Comparison of ENCODE assay signal across 8 cellular contexts in the genomic region with DNA sequence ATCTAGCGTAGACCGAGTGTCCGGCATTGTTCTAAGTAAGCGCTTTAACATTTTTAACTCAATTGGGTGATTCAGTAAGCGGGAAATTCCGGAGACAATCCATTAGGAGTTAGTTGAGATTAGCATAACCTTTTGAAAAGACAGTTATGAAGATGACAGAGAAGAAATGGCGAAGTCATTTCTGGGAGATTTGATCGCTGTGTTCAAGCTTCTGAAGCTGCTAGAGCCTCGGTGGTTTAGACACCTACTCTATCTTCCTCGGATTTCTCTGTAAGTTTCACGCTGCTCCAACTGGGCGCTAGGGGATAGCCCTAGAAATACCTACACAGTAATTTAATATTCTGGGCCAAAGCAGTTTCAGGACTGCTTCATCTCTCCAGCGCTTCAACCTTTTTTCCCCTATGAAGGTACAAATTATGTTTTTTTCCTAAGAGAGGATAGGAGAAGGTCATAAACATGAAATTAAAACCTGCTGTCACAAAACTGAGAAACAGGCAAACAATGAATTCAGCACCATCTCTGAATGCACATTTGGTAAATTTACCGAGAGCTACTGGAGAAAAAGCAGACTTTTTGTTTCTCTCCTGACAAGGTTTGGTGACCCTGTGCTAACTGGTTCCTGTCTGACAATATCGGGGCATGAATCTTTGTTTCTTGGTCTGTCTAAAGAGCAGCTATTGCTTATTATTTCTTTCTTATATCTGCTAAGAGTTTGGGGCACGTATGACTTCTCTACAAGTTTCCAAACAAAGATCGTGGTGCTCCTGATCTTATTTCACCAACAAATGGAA. TPM values are rescaled to one million over a fixed set of nuclear protein-coding genes. Genes with fewer than 3 reads are reported as not detected.
DNase-seq lines count a peak whose midpoint lies in the region; FAIRE-seq and TF ChIP-seq lines count a peak whose summit lies in the region.

No MANE protein-coding gene starts in this region.

- H3K36me3 ChIP-seq in BJ (ENCODE audit: control insufficient read depth, insufficient read depth, low read length), result no peaks in the 10 kb centered on the region
- H3K36me3 ChIP-seq in H7 (replicated peaks; ENCODE audit: control insufficient read depth, insufficient read depth, low read length), result no peaks in the 10 kb centered on the region
- H3K36me3 ChIP-seq in keratinocyte (ENCODE audit: control insufficient read depth in 2 of 2, extremely low read depth in 1 of 2, insufficient read depth in 2 of 2, low read length in 2 of 2), result no peaks in the 10 kb centered on the region

- dilution Hi-C loops in keratinocyte (cut with MboI; ENCODE audit: extremely low pct_ligation_motif_present, low sequenced_read_pairs), result no loop called here

- POLR2A ChIA-PET in BJ (lab: Charles Lee), result no interaction called here
- POLR2A ChIA-PET in MCF 10A (lab: Yijun Ruan, JAX), result interaction anchor here (0.6 to 7.1 kb wide), 13 partner anchors 21 to 1852 kb away, joined by 3 to 121 read pairs (median 5); partner anchors contain the start of gene TRIM27

- H3K27ac ChIP-seq in keratinocyte (ENCODE audit: control insufficient read depth, insufficient read depth, low read length), result peak overlapping the region; percentile 69

- intact Hi-C loops in MCF 10A (cut with micrococcal nuclease), result loop anchor here (1.0 to 5.0 kb wide), 4 partner anchors 41 to 170 kb away; no protein-coding TSS in a partner anchor

- H3K4me2 ChIP-seq in keratinocyte (ENCODE audit: control insufficient read depth, extremely low read depth, insufficient read depth, low read depth, low read length), result peak overlapping the region; percentile 55

- no peaks in the 10 kb centered on the region for H3K9me1 ChIP-seq in keratinocyte (ENCODE audit: control insufficient read depth, extremely low read depth, insufficient read depth, low read length)

- H3K27me3 ChIP-seq in BJ (ENCODE audit: control insufficient read depth, insufficient read depth, low read length) (no peaks in the 10 kb centered on the region), H7 (ENCODE audit: control insufficient read depth, insufficient read depth, low read length) (no peaks in the 10 kb centered on the region), keratinocyte (ENCODE audit: control insufficient read depth, extremely low read depth, insufficient read depth, low read length) (no peaks in the 10 kb centered on the region)

- H3K9me3 ChIP-seq in keratinocyte (ENCODE audit: control insufficient read depth, low read depth, low read length), result no peaks in the 10 kb centered on the region

- peak overlapping the region; percentile 79 for H2AFZ ChIP-seq in keratinocyte (ENCODE audit: control insufficient read depth, low read length)

- no peaks in the 10 kb centered on the region for H3K27me3 Mint-ChIP-seq in MCF 10A (ENCODE audit: insufficient read depth, unreplicated experiment)
- peaks cover 65% of the 10 kb centered on the region for H3K27me3 Mint-ChIP-seq in stimulated activated naive CD8-positive, alpha-beta T cell treated with anti-CD3 and anti-CD28 coated beads, Interleukin-15, Interleukin-2, amounts not matched to agents 100 ng/mL and 50 ng/mL, for 24 hours

- peaks cover 27% of the 10 kb centered on the region for H3K4me1 ChIP-seq in keratinocyte (ENCODE audit: control insufficient read depth, extremely low read depth, insufficient read depth, low read length)

- no peak for FAIRE-seq in keratinocyte (lab: Jason Lieb, UNC)

- TF ChIP-seq CTCF in BJ (IDR thresholded peaks at IDR 0.05; ENCODE audit: insufficient read depth, low read depth, low read length) (peak; percentile 43), MCF 10A (IDR thresholded peaks at IDR 0.05; ENCODE audit: unreplicated experiment) (no peak), keratinocyte (optimal IDR thresholded peaks at IDR 0.05 in 1 of 3, IDR thresholded peaks at IDR 0.05 in 1 of 3, conservative IDR thresholded peaks at IDR 0.05 in 1 of 3; ENCODE audit: extremely low read depth in 1 of 3, insufficient read depth in 2 of 3, low read length in 3 of 3) (peak in 1 of 3 experiments; percentile 10)

- H4K20me1 ChIP-seq in keratinocyte (ENCODE audit: control insufficient read depth, extremely low read depth, insufficient read depth, low read length), result no peaks in the 10 kb centered on the region

- H3K4me3 ChIP-seq in BJ (ENCODE audit: low read depth, low read length) (peak overlapping the region; percentile 55), H7 (ENCODE audit: insufficient read depth, low read depth, low read length) (peak overlapping the region; percentile 58), keratinocyte (ENCODE audit: control insufficient read depth in 2 of 3, extremely low read depth in 1 of 3, insufficient read depth in 2 of 3, low read depth in 1 of 3, low read length in 3 of 3) (peak overlapping the region; percentile 33 to 68 (median 67))

- DNase-seq in BJ (ENCODE audit: low read depth) (no peak), H7 (no peak), OCI-M1 (lab: John Stamatoyannopoulos, UW) (peak; percentile 89), MCF 10A (ENCODE audit: unreplicated experiment) (peak; percentile 80), keratinocyte (ENCODE audit: low read depth, low spot score) (no peak), HuH-7 (ENCODE audit: low spot score) (no peak)
- no peak for DNase-seq in activated effector memory CD4-positive, alpha-beta T cell treated with Interleukin-2 at 50 U/mL for 16 hours

- H3K9me3 Mint-ChIP-seq in MCF 10A (ENCODE audit: unreplicated experiment), result no peaks in the 10 kb centered on the region
- H3K9me3 Mint-ChIP-seq in stimulated activated naive CD8-positive, alpha-beta T cell treated with anti-CD3 and anti-CD28 coated beads, Interleukin-15, Interleukin-2, amounts not matched to agents 100 ng/mL and 50 ng/mL, for 24 hours, result no peaks in the 10 kb centered on the region

- H3K9ac ChIP-seq in keratinocyte (ENCODE audit: control insufficient read depth, extremely low read depth, insufficient read depth, low read length), result peak overlapping the region; percentile 60

- BruUV-seq in MCF 10A (replicated peaks; lab: Mats Ljungman, UMichigan), result no TSS peak

- CTCF ChIA-PET in BJ (lab: Yijun Ruan, JAX), result interaction anchor here (0.6 to 2.0 kb wide), 6 partner anchors 12 to 1286 kb away, joined by 3 to 13 read pairs (median 4); no protein-coding TSS in a partner anchor
- CTCF ChIA-PET in MCF 10A (lab: Yijun Ruan, JAX), result interaction anchor here (0.7 to 3.3 kb wide), 7 partner anchors 13 to 575 kb away, joined by 3 to 14 read pairs (median 3); no protein-coding TSS in a partner anchor

- H3K79me2 ChIP-seq in keratinocyte (ENCODE audit: control insufficient read depth, insufficient read depth, low read length), result no peaks in the 10 kb centered on the region

- peak overlapping the region; percentile 75 for H3K4me3 Mint-ChIP-seq in MCF 10A (ENCODE audit: unreplicated experiment)
- H3K4me3 Mint-ChIP-seq in stimulated activated naive CD8-positive, alpha-beta T cell treated with anti-CD3 and anti-CD28 coated beads, Interleukin-15, Interleukin-2, amounts not matched to agents 100 ng/mL and 50 ng/mL, for 24 hours, result peak overlapping the region; percentile 95

- peaks cover 24% of the 10 kb centered on the region for H3K36me3 Mint-ChIP-seq in MCF 10A (ENCODE audit: insufficient read depth, unreplicated experiment)
- H3K36me3 Mint-ChIP-seq in stimulated activated naive CD8-positive, alpha-beta T cell treated with anti-CD3 and anti-CD28 coated beads, Interleukin-15, Interleukin-2, amounts not matched to agents 100 ng/mL and 50 ng/mL, for 24 hours (ENCODE audit: low read depth), result peaks cover 8% of the 10 kb centered on the region

- peaks cover 33% of the 10 kb centered on the region for H3K4me1 Mint-ChIP-seq in MCF 10A (ENCODE audit: insufficient read depth, unreplicated experiment)
- H3K4me1 Mint-ChIP-seq in stimulated activated naive CD8-positive, alpha-beta T cell treated with anti-CD3 and anti-CD28 coated beads, Interleukin-15, Interleukin-2, amounts not matched to agents 100 ng/mL and 50 ng/mL, for 24 hours (ENCODE audit: low read depth), result peaks cover 61% of the 10 kb centered on the region

- peak overlapping the region; percentile 91 for H3K27ac Mint-ChIP-seq in MCF 10A (ENCODE audit: low read depth, unreplicated experiment)
- H3K27ac Mint-ChIP-seq in stimulated activated naive CD8-positive, alpha-beta T cell treated with anti-CD3 and anti-CD28 coated beads, Interleukin-15, Interleukin-2, amounts not matched to agents 100 ng/mL and 50 ng/mL, for 24 hours, result no peak overlapping the region

RNA-seq across cellular contexts. Expression of gene ZNF311, which starts 22.4 kb away (rescaled TPM):
- 0.74 and 1.0 TPM in 2 replicates for polyA plus RNA-seq in BJ (2011; rRNA removed)
- polyA minus RNA-seq in BJ (2011; rRNA and poly(A)+ RNA removed), result 0.72 and 1.0 TPM in 2 replicates
- total RNA-seq in H7 (2014; rRNA removed; shearing (Covaris generic)), result 1.4 and 2.8 TPM in 2 replicates
- total RNA-seq in MCF 10A (2022), result 3.6 and 5.0 TPM in 2 replicates
- 1.7 to 2.7 TPM (median 2.6 TPM) in 3 replicates for polyA plus RNA-seq in keratinocyte
- 1.8 TPM for polyA plus RNA-seq in keratinocyte (2011; ENCODE audit: low read depth)
- polyA plus RNA-seq in keratinocyte (2011; cell fraction: cytosol; rRNA removed), result 1.0 and 1.7 TPM in 2 replicates
- 5.2 and 5.4 TPM in 2 replicates for polyA plus RNA-seq in keratinocyte (2011; cell fraction: nucleus; rRNA removed)
- polyA plus RNA-seq in keratinocyte (2012; ENCODE audit: low replicate concordance), result 0.87 and 1.5 TPM in 2 replicates
- 1.5 to 1.8 TPM (median 1.6 TPM) in 3 replicates for polyA minus RNA-seq in keratinocyte
- not detected for polyA minus RNA-seq in keratinocyte (2011; cell fraction: cytosol; rRNA and poly(A)+ RNA removed)
- polyA minus RNA-seq in keratinocyte (2011; cell fraction: nucleus; rRNA and poly(A)+ RNA removed), result 0.84 and 1.9 TPM in 2 replicates

RNA-seq across cellular contexts. Expression of gene TRIM27, which starts 58.9 kb away (rescaled TPM):
- polyA plus RNA-seq in BJ (2011; rRNA removed) (47.3 TPM in 2 replicates), keratinocyte (43.5 to 49.2 TPM (median 47.3 TPM) in 3 replicates)
- polyA minus RNA-seq in BJ (2011; rRNA and poly(A)+ RNA removed), result 34.9 and 48.7 TPM in 2 replicates
- total RNA-seq in H7 (2014; rRNA removed; shearing (Covaris generic)), result 98.8 and 100 TPM in 2 replicates
- total RNA-seq in MCF 10A (2022), result 68.8 and 68.9 TPM in 2 replicates
- 5.5 TPM for polyA plus RNA-seq in keratinocyte (2011; ENCODE audit: low read depth)
- 30.1 and 42.0 TPM in 2 replicates for polyA plus RNA-seq in keratinocyte (2011; cell fraction: cytosol; rRNA removed)
- polyA plus RNA-seq in keratinocyte (2011; cell fraction: nucleus; rRNA removed), result 74.0 and 75.2 TPM in 2 replicates
- polyA plus RNA-seq in keratinocyte (2012; ENCODE audit: low replicate concordance), result 21.2 and 34.1 TPM in 2 replicates
- 32.3 to 57.3 TPM (median 52.7 TPM) in 3 replicates for polyA minus RNA-seq in keratinocyte
- 51.0 TPM for polyA minus RNA-seq in keratinocyte (2011; cell fraction: cytosol; rRNA and poly(A)+ RNA removed)
- polyA minus RNA-seq in keratinocyte (2011; cell fraction: nucleus; rRNA and poly(A)+ RNA removed), result 33.6 and 36.6 TPM in 2 replicates

Comparison
In these comparisons a context has a peak if more than half of its experiments do, and no peak if none do; other contexts are left out.
1. DNase-seq: peak in OCI-M1 (single experiment) and MCF 10A (single experiment); none in BJ (single experiment), H7 (single experiment), keratinocyte (single experiment), activated effector memory CD4-positive, alpha-beta T cell treated with Interleukin-2 at 50 U/mL for 16 hours (single experiment) and HuH-7 (single experiment).
2. Peak in every context shown above with its lines, with median percentiles within 50 percentile points of each other: H3K4me3 ChIP-seq.